In the genomic region with DNA sequence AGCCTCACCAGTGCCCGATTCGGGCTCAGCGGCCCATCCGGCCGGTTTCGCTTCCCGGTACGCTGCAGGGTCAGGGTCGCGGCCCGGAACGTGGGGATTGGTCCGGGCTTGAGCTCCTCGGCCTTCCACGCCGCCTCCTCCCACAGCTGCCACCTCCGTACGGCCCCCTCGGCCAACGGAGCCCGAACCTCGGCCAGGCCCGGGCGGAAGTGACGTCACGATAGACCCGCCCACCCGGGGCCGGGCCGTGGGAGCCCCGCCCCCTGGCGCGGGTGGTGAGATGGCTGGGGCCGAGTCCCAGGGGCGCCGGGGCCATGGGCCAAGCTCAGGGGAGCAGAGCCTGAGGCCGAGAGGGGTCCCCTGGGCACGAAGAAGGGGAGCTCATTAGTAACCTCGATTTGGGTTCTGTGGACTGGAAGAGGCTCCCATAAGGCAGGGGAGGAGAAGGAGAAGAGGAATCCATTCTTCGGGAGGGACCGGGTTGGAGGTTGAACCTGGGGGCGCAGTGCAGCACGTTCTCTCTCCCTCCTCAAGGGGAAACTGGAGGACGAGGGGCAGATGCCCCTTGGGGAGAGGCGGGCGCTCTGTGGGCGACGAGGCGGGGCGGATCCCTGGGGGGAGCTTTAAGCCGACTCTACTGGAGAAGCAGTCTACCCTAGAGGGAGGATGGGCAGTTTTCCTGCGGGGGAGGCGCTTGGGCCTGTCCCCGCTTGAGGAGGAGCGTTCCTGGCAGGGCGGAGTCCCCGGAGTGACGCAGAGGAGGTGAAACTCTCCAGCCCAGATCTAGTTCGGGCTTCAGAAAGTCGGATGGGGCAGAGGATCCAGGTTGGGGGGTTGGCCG, we compare ENCODE assay signal across 8 cellular contexts. TPM values are rescaled to one million over a fixed set of nuclear protein-coding genes. Genes with fewer than 3 reads are reported as not detected.
A peak's percentile ranks its signal among the peaks of the same experiment; 100 is the strongest.
DNase-seq lines count a peak whose midpoint lies in the region; ATAC-seq and TF ChIP-seq lines count a peak whose summit lies in the region.

A gene with protein sequence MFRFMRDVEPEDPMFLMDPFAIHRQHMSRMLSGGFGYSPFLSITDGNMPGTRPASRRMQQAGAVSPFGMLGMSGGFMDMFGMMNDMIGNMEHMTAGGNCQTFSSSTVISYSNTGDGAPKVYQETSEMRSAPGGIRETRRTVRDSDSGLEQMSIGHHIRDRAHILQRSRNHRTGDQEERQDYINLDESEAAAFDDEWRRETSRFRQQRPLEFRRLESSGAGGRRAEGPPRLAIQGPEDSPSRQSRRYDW (minus strand): TSS at position 211 of the 841 bp plus-strand sequence. CDS start 807 bp downstream, outside the sequence.

- H3K9me3 ChIP-seq in CD8-positive, alpha-beta memory T cell (ENCODE audit: low read length), result no peaks in the 10 kb centered on the region
- no peaks in the 10 kb centered on the region for H3K9me3 ChIP-seq in lung (ENCODE audit: control insufficient read depth in 2 of 2, insufficient read depth in 1 of 2, low read length in 1 of 2)

- peak; percentile 98 for TF ChIP-seq CTCF in lung (IDR thresholded peaks at IDR 0.05; ENCODE audit: control extremely low read depth, extremely low read depth)

- WGBS in lung, 2 donors, result 0 to 1% methylated on average over 58 to 61 of the region's 61 CpGs

- H3K36me3 Mint-ChIP-seq in CD8-positive, alpha-beta memory T cell, result peaks cover 0 to 48% (median 7%) of the 10 kb centered on the region in 3 donors

- POLR2A ChIA-PET in CD8-positive, alpha-beta memory T cell (lab: Charles Lee), result interaction anchor here (1.0 to 3.5 kb wide), 13 partner anchors 13 to 265 kb away, joined by 3 to 25 read pairs (median 5); partner anchors contain the start of genes CDCA3, COPS7A, LAG3 and LPCAT3

- peak; percentile 96 to 98 (median 97) for DNase-seq in CD8-positive, alpha-beta memory T cell
- DNase-seq in HS-27A (ENCODE audit: low read depth) (peak; percentile 98), NK-92 (lab: John Stamatoyannopoulos, UW; ENCODE audit: unreplicated experiment) (peak; percentile 63), lung (ENCODE audit: low spot score) (peak; percentile 98)
- peak; percentile 94 to 95 for DNase-seq in activated CD8-positive, alpha-beta memory T cell treated with anti-CD3 and anti-CD28 coated beads for 1 hour (ENCODE audit: extremely low read depth in 1 of 2, low read depth in 1 of 2)
- peak; percentile 93 for DNase-seq in effector CD4-positive, alpha-beta T cell
- DNase-seq in stimulated activated CD4-positive, alpha-beta T cell treated with anti-CD3 and anti-CD28 coated beads, TNF-alpha, amount 100 ng/mL, for 4 hours (ENCODE audit: low read depth in 3 of 3), result peak; percentile 91 to 97 (median 96)

- no peaks in the 10 kb centered on the region for H3K27me3 Mint-ChIP-seq in CD8-positive, alpha-beta memory T cell

- H3K4me1 Mint-ChIP-seq in CD8-positive, alpha-beta memory T cell, result peaks cover 24 to 30% (median 29%) of the 10 kb centered on the region in 3 donors

- H3K4me1 ChIP-seq in CD8-positive, alpha-beta memory T cell (ENCODE audit: insufficient read depth, low read length), result peaks cover 22% of the 10 kb centered on the region
- peaks cover 0 to 6% of the 10 kb centered on the region in 2 donors for H3K4me1 ChIP-seq in lung (ENCODE audit: control insufficient read depth in 2 of 2, insufficient read depth in 2 of 2, low read length in 2 of 2)

- no peaks in the 10 kb centered on the region for H3K9me3 Mint-ChIP-seq in CD8-positive, alpha-beta memory T cell

- peak within 1 kb of the TSS; percentile 98 for H3K27ac ChIP-seq in CD8-positive, alpha-beta memory T cell (ENCODE audit: low read depth, low read length)
- H3K27ac ChIP-seq in lung (ENCODE audit: low read depth in 1 of 2, low read length in 1 of 2), result peak within 1 kb of the TSS; percentile 98 to 99

- ATAC-seq in GM19467 (IDR thresholded peaks at IDR 0.05; ENCODE audit: unreplicated experiment) (peak; percentile 91), lung (ENCODE audit: insufficient read depth, low FRiP score) (peak; percentile 95)

- peak within 1 kb of the TSS; percentile 96 to 99 (median 97) for H3K4me3 Mint-ChIP-seq in CD8-positive, alpha-beta memory T cell

- CTCF ChIA-PET in CD8-positive, alpha-beta memory T cell (lab: Charles Lee), result interaction anchor here (0.7 to 7.4 kb wide), 37 partner anchors 9 to 279 kb away, joined by 3 to 162 read pairs (median 4); partner anchors contain the start of genes CDCA3, COPS7A, GPR162 and LAG3

- peaks cover 15% of the 10 kb centered on the region for H3K36me3 ChIP-seq in CD8-positive, alpha-beta memory T cell (ENCODE audit: insufficient read depth, low read length)
- peaks cover 6 to 24% of the 10 kb centered on the region in 2 donors for H3K36me3 ChIP-seq in lung (ENCODE audit: control insufficient read depth in 2 of 2, insufficient read depth in 2 of 2, low read length in 2 of 2)

- H3K27ac Mint-ChIP-seq in CD8-positive, alpha-beta memory T cell, result peak within 1 kb of the TSS; percentile 98 to 100 (median 99)

- peak within 1 kb of the TSS; percentile 99 for H3K4me3 ChIP-seq in CD8-positive, alpha-beta memory T cell (ENCODE audit: low read length)
- peak within 1 kb of the TSS; percentile 80 for H3K4me3 ChIP-seq in lung

- no peaks in the 10 kb centered on the region for H3K27me3 ChIP-seq in CD8-positive, alpha-beta memory T cell (ENCODE audit: insufficient read depth, low read length, poor library complexity, severe bottlenecking)
- no peaks in the 10 kb centered on the region for H3K27me3 ChIP-seq in lung (ENCODE audit: control insufficient read depth, insufficient read depth)

RNA-seq across cellular contexts. Expression of the gene that starts here (rescaled TPM):
- total RNA-seq in CD8-positive, alpha-beta memory T cell, result 100 to 1,000 TPM; 141 to 146 TPM
- 141 TPM for polyA plus RNA-seq in CD8-positive, alpha-beta memory T cell
- total RNA-seq in lung, result 100 to 1,000 TPM in 1 of 2 donors, 10 to 100 TPM in 1; 95.9 to 160 TPM
- 100 to 1,000 TPM; 169 to 171 TPM for polyA plus RNA-seq in lung

Comparison
In these comparisons a context has a peak if more than half of its experiments do, and no peak if none do; other contexts are left out.
1. Peak in every context shown above with its lines: DNase-seq, ATAC-seq, H3K4me3 ChIP-seq and H3K27ac ChIP-seq.